28 cellular contexts compared by ENCODE assay signal in genomic region chrX:144946696-144947095, GRCh38.
DNase-seq lines count a peak whose midpoint lies in the region; ATAC-seq and TF ChIP-seq lines count a peak whose summit lies in the region.
"Had no signal": no experiment of that assay in that cellular context is flagged by ENCODE, and none has a peak within 500 bp of the region (broad histone marks: within the 10 kb centered on the region; RNA-seq: fewer than 3 reads in every experiment).

No MANE protein-coding gene starts in this region.

- H3K4me3 ChIP-seq in AG10803 (ENCODE audit: low read length) (no peak overlapping the region), astrocyte of the spinal cord (ENCODE audit: low read depth, low read length) (no peak overlapping the region), skeletal muscle cell (ENCODE audit: low read depth, low read length) (no peak overlapping the region), upper lobe of left lung (no peak overlapping the region), left lung (no peak overlapping the region)
- H3K4me3 ChIP-seq: A549, BLaER1, GM12878, K562, Peyer's patch, SJSA1 had no signal

- no peak for TF ChIP-seq POLR2A in upper lobe of left lung (IDR thresholded peaks at IDR 0.05)

- H3K27me3 ChIP-seq in upper lobe of left lung, result no peaks in the 10 kb centered on the region
- H3K27me3 ChIP-seq in left lung, result no peaks in the 10 kb centered on the region
- H3K27me3 ChIP-seq: Peyer's patch, SJSA1 had no signal

- WGBS in upper lobe of left lung, 2 donors, result 45 to 76% methylated on average over 3 of the region's 3 CpGs

- H3K36me3 ChIP-seq in upper lobe of left lung, result no peaks in the 10 kb centered on the region
- no peaks in the 10 kb centered on the region for H3K36me3 ChIP-seq in left lung
- H3K36me3 ChIP-seq: BLaER1, Peyer's patch, SJSA1 had no signal

- H3K9me3 ChIP-seq in upper lobe of left lung (peaks cover 0 to 6% (median 0%) of the 10 kb centered on the region in 4 donors), left lung (no peaks in the 10 kb centered on the region)
- H3K9me3 ChIP-seq: A549, Peyer's patch, SJSA1 had no signal

- DNase-seq in AG10803 (ENCODE audit: low read depth) (peak; percentile 40), astrocyte of the spinal cord (ENCODE audit: low read depth, low spot score) (peak; percentile 29), fibroblast of the conjunctiva (ENCODE audit: low read depth) (peak; percentile 2), skeletal muscle cell (ENCODE audit: low read depth) (peak; percentile 39), upper lobe of left lung (no peak), KG1 (lab: John Stamatoyannopoulos, UW) (no peak), left lung (no peak)
- DNase-seq: CD4-positive, alpha-beta T cell; COR-L47; DND-41; GOT3; HCEC 1CT; NCI-H1105; NCI-H146; NCI-H2029; NCI-H2227 treated with DMSO at 0.1 percent for 48 hours; NCI-H510A; NCI-H774; NK-92 treated with Interleukin-12 subunit alpha and Interleukin-12 subunit beta, amount 100 ng/mL, for 24 hours; Peyer's patch had no signal

- no peaks in the 10 kb centered on the region for H3K4me1 ChIP-seq in upper lobe of left lung
- H3K4me1 ChIP-seq in left lung, result no peaks in the 10 kb centered on the region
- H3K4me1 ChIP-seq: A549, BLaER1, Peyer's patch, SJSA1 had no signal

- no peak for TF ChIP-seq CTCF in AG10803 (conservative IDR thresholded peaks at IDR 0.05; ENCODE audit: low read length)
- no peak for TF ChIP-seq CTCF in astrocyte of the spinal cord (IDR thresholded peaks at IDR 0.05; ENCODE audit: low read depth, low read length)
- TF ChIP-seq CTCF in upper lobe of left lung (IDR thresholded peaks at IDR 0.05), result no peak
- TF ChIP-seq CTCF in left lung (IDR thresholded peaks at IDR 0.05), result no peak

- no peak for TF ChIP-seq EP300 in upper lobe of left lung (IDR thresholded peaks at IDR 0.05)

- ATAC-seq in activated CD4-positive, CD25-positive, alpha-beta regulatory T cell treated with anti-CD3 and anti-CD28 coated beads, Interleukin-2, amount 50 U/mL, for 24 hours, result no peak
- ATAC-seq in upper lobe of left lung (ENCODE audit: low FRiP score in 2 of 2) (no peak), left lung (no peak)
- ATAC-seq: A549, GM12878, HepG2, K562 had no signal

- no peak overlapping the region for H3K27ac ChIP-seq in upper lobe of left lung
- no peak overlapping the region for H3K27ac ChIP-seq in left lung
- H3K27ac ChIP-seq: A549, BLaER1, HL-60, Peyer's patch, SJSA1 had no signal

- in situ Hi-C loops in astrocyte of the spinal cord (cut with HindIII; ENCODE audit: low sequenced_read_pairs), result no loop called here

- intact Hi-C loops in left lung (cut with DNase I), result no loop called here

Comparison
In these comparisons a context has a peak if more than half of its experiments do, and no peak if none do; other contexts are left out.
1. DNase-seq: peak in AG10803 (single experiment), astrocyte of the spinal cord (single experiment), fibroblast of the conjunctiva (single experiment) and skeletal muscle cell (single experiment); none in upper lobe of left lung (0 of 2), KG1 (single experiment) and left lung (0 of 2).